21 cellular contexts compared by ENCODE assay signal in genomic region chr10:86651021-86651471, GRCh38. TPM values are rescaled to one million over a fixed set of nuclear protein-coding genes. Genes with fewer than 3 reads are reported as not detected.
DNase-seq lines count a peak whose midpoint lies in the region; ATAC-seq and TF ChIP-seq lines count a peak whose summit lies in the region.
"Had no signal": no experiment of that assay in that cellular context is flagged by ENCODE, and none has a peak within 500 bp of the region (broad histone marks: within the 10 kb centered on the region; RNA-seq: fewer than 3 reads in every experiment).

No MANE protein-coding gene starts in this region.

- H3K9me3 ChIP-seq in right cardiac atrium (ENCODE audit: control insufficient read depth, low read length) (no peaks in the 10 kb centered on the region), transverse colon (no peaks in the 10 kb centered on the region)
- H3K9me3 ChIP-seq: lower lobe of right lung had no signal

- H3K4me3 ChIP-seq in right cardiac atrium (ENCODE audit: low read length) (no peak overlapping the region), transverse colon (no peak overlapping the region)
- H3K4me3 ChIP-seq: lower lobe of right lung had no signal

- H3K4me3 Mint-ChIP-seq in type B pancreatic cell, result no peak overlapping the region
- H3K4me3 Mint-ChIP-seq: central memory CD8-positive, alpha-beta T cell; stimulated activated naive CD8-positive, alpha-beta T cell treated with anti-CD3 and anti-CD28 coated beads, Interleukin-15, amount 100 ng/mL, for 72 hours; T-helper 1 cell treated with Interleukin-12 subunit alpha and Interleukin-12 subunit beta and Interleukin-4 antibody, amounts not matched to agents 30 μg/mL and 1 μg/mL, for 36 hours had no signal

- H3K27me3 ChIP-seq in right cardiac atrium (ENCODE audit: control insufficient read depth, insufficient read depth) (no peaks in the 10 kb centered on the region), transverse colon (no peaks in the 10 kb centered on the region)

- peaks cover 3% of the 10 kb centered on the region for H3K27me3 Mint-ChIP-seq in type B pancreatic cell
- H3K27me3 Mint-ChIP-seq: stimulated activated naive CD8-positive, alpha-beta T cell treated with anti-CD3 and anti-CD28 coated beads, Interleukin-15, amount 100 ng/mL, for 72 hours had no signal

- TF ChIP-seq EP300 in transverse colon (IDR thresholded peaks at IDR 0.05; ENCODE audit: low read depth), result no peak

- no peak overlapping the region for H3K27ac Mint-ChIP-seq in type B pancreatic cell
- H3K27ac Mint-ChIP-seq: stimulated activated naive CD8-positive, alpha-beta T cell treated with anti-CD3 and anti-CD28 coated beads, Interleukin-15, amount 100 ng/mL, for 72 hours; T-helper 1 cell treated with Interleukin-12 subunit alpha and Interleukin-12 subunit beta and Interleukin-4 antibody, amounts not matched to agents 30 μg/mL and 1 μg/mL, for 36 hours had no signal

- intact Hi-C loops in right cardiac atrium (cut with DNase I) (no loop called here), transverse colon (cut with DNase I; ENCODE audit: low total_unique reads) (no loop called here)

- TF ChIP-seq POLR2A in transverse colon (IDR thresholded peaks at IDR 0.05), result no peak

- DNase-seq in activated effector memory CD4-positive, alpha-beta T cell treated with anti-CD3 and anti-CD28 coated beads, Interleukin-2, amount 50 U/mL, for 16 hours, result peak; percentile 42
- no peak for DNase-seq in activated effector memory CD4-positive, alpha-beta T cell treated with Interleukin-2 at 50 U/mL for 16 hours
- DNase-seq in NCI-H524 (lab: John Stamatoyannopoulos, UW), result peak; percentile 35 to 49
- peak in 2 of 3 donors; percentile 66 to 78 for DNase-seq in right cardiac atrium
- DNase-seq in type B pancreatic cell (ENCODE audit: extremely low spot score, unreplicated experiment), result peak; percentile 59
- no peak for DNase-seq in stimulated activated CD4-positive, alpha-beta T cell treated with anti-CD3 and anti-CD28 coated beads, Interleukin-4, amount 100 ng/mL, for 1 hour
- DNase-seq in transverse colon, result no peak
- DNase-seq: activated gamma-delta T cell; COR-L47; effector CD8-positive, alpha-beta T cell; lower lobe of right lung; NCI-H446; OCI-M1; SIG-M5 had no signal

- TF ChIP-seq CTCF in type B pancreatic cell (conservative IDR thresholded peaks at IDR 0.05) (no peak), transverse colon (IDR thresholded peaks at IDR 0.05) (no peak)

- peaks cover 36% of the 10 kb centered on the region for H3K4me1 Mint-ChIP-seq in type B pancreatic cell (ENCODE audit: unreplicated experiment)
- H3K4me1 Mint-ChIP-seq: central memory CD8-positive, alpha-beta T cell; stimulated activated naive CD8-positive, alpha-beta T cell treated with anti-CD3 and anti-CD28 coated beads, Interleukin-15, amount 100 ng/mL, for 72 hours had no signal

- H3K9me3 Mint-ChIP-seq in type B pancreatic cell, result no peaks in the 10 kb centered on the region
- H3K9me3 Mint-ChIP-seq: central memory CD8-positive, alpha-beta T cell; stimulated activated naive CD8-positive, alpha-beta T cell treated with anti-CD3 and anti-CD28 coated beads, Interleukin-15, amount 100 ng/mL, for 72 hours; T-helper 1 cell treated with Interleukin-12 subunit alpha and Interleukin-12 subunit beta and Interleukin-4 antibody, amounts not matched to agents 30 μg/mL and 1 μg/mL, for 36 hours had no signal

- no peaks in the 10 kb centered on the region for H3K36me3 Mint-ChIP-seq in type B pancreatic cell

- WGBS in right cardiac atrium, result 62% methylated on average over 8 of the region's 8 CpGs
- WGBS in transverse colon (ENCODE audit: low coverage in 1 of 2), 2 donors, result 89% methylated on average over 7 of the region's 8 CpGs; no CpG with 5 or more reads in 1 of the 2 donors

- ATAC-seq in right cardiac atrium, result peak in 1 of 2 donors; percentile 13
- ATAC-seq: lower lobe of right lung; sciatic nerve; stimulated activated naive CD8-positive, alpha-beta T cell treated with anti-CD3 and anti-CD28 coated beads, Interleukin-15, amount 100 ng/mL, for 72 hours had no signal

- in situ Hi-C loops in transverse colon (cut with MboI; ENCODE audit: low pct_ligation_motif_present in 1 of 4, low pct_unique_long_range_greater_than_20kb in 1 of 4, low sequenced_read_pairs in 3 of 4), result no loop called here

- H3K27ac ChIP-seq in right cardiac atrium (ENCODE audit: low read length), result no peak overlapping the region
- no peak overlapping the region for H3K27ac ChIP-seq in transverse colon
- H3K27ac ChIP-seq: lower lobe of right lung, VCaP had no signal

- H3K4me1 ChIP-seq in right cardiac atrium (ENCODE audit: control insufficient read depth, insufficient read depth, low read length), result peaks cover 12% of the 10 kb centered on the region
- peaks cover 7 to 15% (median 11%) of the 10 kb centered on the region in 4 donors for H3K4me1 ChIP-seq in transverse colon

- no peaks in the 10 kb centered on the region for H3K36me3 ChIP-seq in transverse colon
- H3K36me3 ChIP-seq: lower lobe of right lung had no signal

RNA-seq across cellular contexts. Expression of gene OPN4, which starts 3.3 kb away (rescaled TPM):
- total RNA-seq in right cardiac atrium, result 1 to 10 TPM in 2 of 4 donors, under 1 TPM in 2; 0.32 to 1.2 (median 0.95) TPM
- polyA plus RNA-seq in right cardiac atrium, result 0.93 TPM
- total RNA-seq in type B pancreatic cell (ENCODE audit: low replicate concordance), result not detected in 2 replicates
- 1 to 10 TPM in 1 of 4 donors, not detected in 3; 1.5 TPM for total RNA-seq in transverse colon
- total RNA-seq: LHCN-M2, lower lobe of right lung, urinary bladder had no signal

RNA-seq across cellular contexts. Expression of gene LDB3, which starts 17.3 kb away (rescaled TPM):
- total RNA-seq in right cardiac atrium, result 1,000 to 10,000 TPM in 1 of 4 donors, 100 to 1,000 TPM in 3; 738 to 1,111 (median 934) TPM
- 1,223 TPM for polyA plus RNA-seq in right cardiac atrium
- 0.14 and 0.85 TPM in 2 replicates for total RNA-seq in type B pancreatic cell (ENCODE audit: low replicate concordance)
- 10 to 100 TPM in 1 of 4 donors, 1 to 10 TPM in 3; 2.2 to 32.5 (median 2.9) TPM for total RNA-seq in transverse colon

Comparison
In these comparisons a context has a peak if more than half of its experiments do, and no peak if none do; other contexts are left out.
1. DNase-seq: peak in activated effector memory CD4-positive, alpha-beta T cell treated with anti-CD3 and anti-CD28 coated beads, Interleukin-2, amount 50 U/mL, for 16 hours (single experiment), NCI-H524 (2 of 2), right cardiac atrium (2 of 3) and type B pancreatic cell (single experiment); none in activated effector memory CD4-positive, alpha-beta T cell treated with Interleukin-2 at 50 U/mL for 16 hours (single experiment), stimulated activated CD4-positive, alpha-beta T cell treated with anti-CD3 and anti-CD28 coated beads, Interleukin-4, amount 100 ng/mL, for 1 hour (single experiment) and transverse colon (single experiment).
2. RNA of gene LDB3, which starts 17.3 kb away (total RNA-seq): 738 to 1,111 TPM in right cardiac atrium; 2.2 to 32.5 TPM in transverse colon and 0.14 to 0.85 TPM in type B pancreatic cell; every median in the first group is over 10 times any median in the second.